1 cellular context compared by ENCODE assay signal in the genomic region with DNA sequence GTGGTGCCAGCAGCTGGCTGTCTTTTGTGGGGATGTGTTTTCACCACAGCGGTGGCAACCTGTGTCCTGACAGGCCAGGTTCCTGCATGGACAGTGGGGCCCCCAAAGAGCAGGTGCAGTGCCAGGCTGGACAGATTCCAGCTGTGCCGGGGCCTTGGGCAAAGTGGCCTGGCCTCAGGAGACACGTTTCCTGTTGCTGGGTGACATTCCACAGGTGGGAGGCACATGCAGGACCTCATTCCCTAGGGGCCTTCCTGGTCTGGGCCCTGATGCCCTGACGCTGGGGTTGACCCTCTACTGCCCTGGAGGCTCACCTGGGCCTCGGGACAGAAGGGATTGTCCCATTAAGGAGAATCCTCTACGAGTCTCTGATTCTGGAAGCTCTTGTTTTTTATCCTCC.
TF ChIP-seq lines count a peak whose summit lies in the region.

No MANE protein-coding gene starts in this region.

TF ChIP-seq in HEK293, 187 proteins besides CTCF, POLR2A, EP300 and RAD21:
- TF ChIP-seq SCRT2 (tag by site-specific recombination; IDR thresholded peaks at IDR 0.05) (peak; percentile 92), ZNF155 (tag by site-specific recombination; IDR thresholded peaks at IDR 0.05) (no peak), ZSCAN23 (tag by site-specific recombination; IDR thresholded peaks at IDR 0.05) (no peak), SCRT1 (tag by site-specific recombination; IDR thresholded peaks at IDR 0.05; ENCODE audit: borderline replicate concordance) (peak; percentile 84), ZNF394 (tag by site-specific recombination; IDR thresholded peaks at IDR 0.05; ENCODE audit: borderline replicate concordance) (no peak), ZNF610 (tag by site-specific recombination; IDR thresholded peaks at IDR 0.05; ENCODE audit: borderline replicate concordance) (no peak), ZBTB20 (tag by site-specific recombination; IDR thresholded peaks at IDR 0.05) (no peak)
